ENCODE assay signal across 10 cellular contexts in the genomic region with DNA sequence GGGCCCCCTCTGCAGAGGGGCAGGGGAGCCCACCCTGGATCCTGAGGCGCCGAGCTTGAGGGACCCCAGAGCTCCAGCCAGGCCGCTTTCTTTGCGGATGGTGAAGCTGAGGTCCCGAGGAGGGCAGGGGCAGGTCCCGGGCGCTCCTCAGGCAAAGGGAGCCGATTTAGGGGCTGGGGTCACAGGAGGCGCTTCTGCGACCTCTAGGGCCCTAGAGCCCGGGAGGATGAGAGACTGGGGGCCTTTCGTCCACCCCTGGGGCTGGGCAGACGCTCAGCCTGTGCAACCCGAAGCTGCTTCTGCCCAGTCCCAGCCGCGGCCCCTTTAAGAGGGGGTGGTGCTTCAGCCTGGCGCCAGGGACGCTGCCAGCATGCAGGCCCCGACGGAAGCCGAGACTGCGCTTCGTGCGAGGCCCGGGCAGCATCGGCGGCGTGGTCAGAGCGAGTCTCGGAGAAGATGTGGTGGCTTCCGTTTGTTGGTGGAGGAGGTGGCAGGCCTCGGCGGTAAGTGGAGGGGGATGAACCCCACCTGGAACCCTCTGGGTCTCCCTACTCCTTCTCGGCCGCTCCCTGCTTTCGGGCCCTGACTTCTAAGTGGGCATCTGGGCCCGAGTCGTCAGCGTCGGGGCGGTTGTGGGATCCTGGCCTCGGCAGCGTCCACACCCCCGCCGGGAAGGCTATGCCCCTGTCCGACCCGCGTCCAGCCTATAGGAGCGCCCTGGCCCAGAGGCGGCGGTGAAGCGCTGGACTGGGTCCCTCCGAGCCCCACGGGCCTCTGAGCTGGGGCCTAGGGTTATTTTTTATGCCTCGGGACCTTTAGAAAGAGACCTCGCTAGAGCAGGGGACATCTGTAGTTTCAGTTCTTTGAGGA. TPM values are rescaled to one million over a fixed set of nuclear protein-coding genes. Genes with fewer than 3 reads are reported as not detected.
DNase-seq lines count a peak whose midpoint lies in the region; ATAC-seq, FAIRE-seq and TF ChIP-seq lines count a peak whose summit lies in the region.
"Not testable (repeated sequence)": the region's sequence is repeated elsewhere in the genome, so short reads cannot be mapped to it uniquely, and the experiment has no call there.
"Had no signal": no experiment of that assay in that cellular context is flagged by ENCODE, and none has a peak within 500 bp of the region (broad histone marks: within the 10 kb centered on the region; RNA-seq: fewer than 3 reads in every experiment).

No MANE protein-coding gene starts in this region.

- H3K4me1 Mint-ChIP-seq in activated naive CD8-positive, alpha-beta T cell treated with anti-CD3 and anti-CD28 coated beads for 36 hours; natural killer cell treated with Interleukin-12 subunit alpha and Interleukin-12 subunit beta and Interleukin-15 and Interleukin-18, amount 100 ng/mL, for 72 hours (ENCODE audit: low read depth in 2 of 2): not testable (repeated sequence)

- H3K4me3 Mint-ChIP-seq in activated naive CD8-positive, alpha-beta T cell treated with anti-CD3 and anti-CD28 coated beads for 36 hours: peak overlapping the region; percentile 77
- not testable (repeated sequence) for H3K4me3 Mint-ChIP-seq in natural killer cell treated with Interleukin-12 subunit alpha and Interleukin-12 subunit beta and Interleukin-15 and Interleukin-18, amount 100 ng/mL, for 72 hours

- peak overlapping the region; percentile 60 for H3K27ac ChIP-seq in RWPE2 (ENCODE audit: poor library complexity, severe bottlenecking)
- H3K27ac ChIP-seq in foreskin keratinocyte: not testable (repeated sequence)

- H3K27me3 ChIP-seq in RWPE2 (ENCODE audit: insufficient read depth, poor library complexity, severe bottlenecking): not testable (repeated sequence)
- H3K27me3 ChIP-seq in foreskin keratinocyte: peaks cover 20% of the 10 kb centered on the region

- not testable (repeated sequence) for H3K27ac Mint-ChIP-seq in activated naive CD8-positive, alpha-beta T cell treated with anti-CD3 and anti-CD28 coated beads for 36 hours; natural killer cell treated with Interleukin-12 subunit alpha and Interleukin-12 subunit beta and Interleukin-15 and Interleukin-18, amount 100 ng/mL, for 72 hours

- not testable (repeated sequence) for H3K36me3 Mint-ChIP-seq in activated naive CD8-positive, alpha-beta T cell treated with anti-CD3 and anti-CD28 coated beads for 36 hours; natural killer cell treated with Interleukin-12 subunit alpha and Interleukin-12 subunit beta and Interleukin-15 and Interleukin-18, amount 100 ng/mL, for 72 hours

- not testable (repeated sequence) for TF ChIP-seq POLR2A in H54 (IDR thresholded peaks at IDR 0.05; ENCODE audit: low read depth, low read length)

- H3K4me1 ChIP-seq in RWPE2 (ENCODE audit: insufficient read depth, poor library complexity, severe bottlenecking); foreskin keratinocyte: not testable (repeated sequence)

- not testable (repeated sequence) for H3K9me3 Mint-ChIP-seq in activated naive CD8-positive, alpha-beta T cell treated with anti-CD3 and anti-CD28 coated beads for 36 hours; natural killer cell treated with Interleukin-12 subunit alpha and Interleukin-12 subunit beta and Interleukin-15 and Interleukin-18, amount 100 ng/mL, for 72 hours

- H3K36me3 ChIP-seq in RWPE2 (ENCODE audit: low read depth): not testable (repeated sequence)

- not testable (repeated sequence) for TF ChIP-seq CTCF in RWPE2 (IDR thresholded peaks at IDR 0.05; ENCODE audit: poor library complexity, severe bottlenecking); foreskin keratinocyte (conservative IDR thresholded peaks at IDR 0.05)

- H3K9me3 ChIP-seq in RWPE2 (ENCODE audit: severe bottlenecking): not testable (repeated sequence)

- H3K4me3 ChIP-seq in RWPE2 (ENCODE audit: severe bottlenecking): peak overlapping the region; percentile 75

- H3K27me3 Mint-ChIP-seq in activated naive CD8-positive, alpha-beta T cell treated with anti-CD3 and anti-CD28 coated beads for 36 hours: peaks cover 18% of the 10 kb centered on the region
- H3K27me3 Mint-ChIP-seq in natural killer cell treated with Interleukin-12 subunit alpha and Interleukin-12 subunit beta and Interleukin-15 and Interleukin-18, amount 100 ng/mL, for 72 hours: peaks cover 14 to 16% of the 10 kb centered on the region in 2 donors

- peak; percentile 72 for FAIRE-seq in H54 (lab: Jason Lieb, UNC)
- peak; percentile 91 for FAIRE-seq in urothelium cell line (lab: Jason Lieb, UNC)

- ATAC-seq in RWPE2 (ENCODE audit: low read depth) (peak; percentile 83), foreskin keratinocyte (peak; percentile 65)
- peak; percentile 76 to 83 for ATAC-seq in natural killer cell treated with Interleukin-12 subunit alpha and Interleukin-12 subunit beta and Interleukin-15 and Interleukin-18, amount 100 ng/mL, for 72 hours

- DNase-seq in G401 (ENCODE audit: low spot score) (peak; percentile 23), HT1080 (ENCODE audit: low read depth) (peak; percentile 64), RWPE2 (ENCODE audit: low spot score) (peak; percentile 65), urothelium cell line (ENCODE audit: low spot score) (peak; percentile 23)
- not testable (repeated sequence) for DNase-seq in H54 (ENCODE audit: insufficient read length, low spot score); foreskin keratinocyte; natural killer cell treated with Interleukin-12 subunit alpha and Interleukin-12 subunit beta and Interleukin-15 and Interleukin-18, amount 100 ng/mL, for 72 hours (ENCODE audit: low spot score)
- peak; percentile 5 for DNase-seq in activated naive CD8-positive, alpha-beta T cell treated with anti-CD3 and anti-CD28 coated beads for 36 hours

- in situ Hi-C loops in G401 (cut with HindIII; ENCODE audit: low sequenced_read_pairs): not testable (repeated sequence)

RNA-seq across cellular contexts. Expression of a gene that starts 29.1 kb away (rescaled TPM):
- not detected in 2 replicates for total RNA-seq in G401 (2014; rRNA removed; shearing (Covaris generic))
- 0.16 TPM in 1 of 2 replicates, not detected in the other for total RNA-seq in HT1080 (2014; rRNA removed; shearing (Covaris generic))
- 0.06 and 0.20 TPM in 2 replicates for polyA plus RNA-seq in HT1080 (2015; cell fraction: cytosol; rRNA removed)
- polyA plus RNA-seq in HT1080 (2015; cell fraction: nucleus; rRNA removed): 0.14 and 0.35 TPM in 2 replicates
- total RNA-seq in activated naive CD8-positive, alpha-beta T cell treated with anti-CD3 and anti-CD28 coated beads for 36 hours: under 1 TPM; 0.14 to 0.16 TPM
- total RNA-seq in foreskin keratinocyte: not detected in 2 replicates
- polyA plus RNA-seq in foreskin keratinocyte: not detected in 2 replicates
- not detected for total RNA-seq in natural killer cell treated with Interleukin-12 subunit alpha and Interleukin-12 subunit beta and Interleukin-15 and Interleukin-18, amount 100 ng/mL, for 72 hours
- total RNA-seq: glomerular endothelial cell, neural crest cell had no signal

RNA-seq across cellular contexts. Expression of a gene that starts 47.7 kb away (rescaled TPM):
- 7.3 TPM in 2 replicates for total RNA-seq in G401 (2014; rRNA removed; shearing (Covaris generic))
- total RNA-seq in HT1080 (2014; rRNA removed; shearing (Covaris generic)): 4.0 and 4.5 TPM in 2 replicates
- 4.7 TPM in 2 replicates for polyA plus RNA-seq in HT1080 (2015; cell fraction: cytosol; rRNA removed)
- polyA plus RNA-seq in HT1080 (2015; cell fraction: nucleus; rRNA removed): 11.5 and 15.3 TPM in 2 replicates
- 10 to 100 TPM; 13.3 to 16.6 TPM for total RNA-seq in activated naive CD8-positive, alpha-beta T cell treated with anti-CD3 and anti-CD28 coated beads for 36 hours
- total RNA-seq in foreskin keratinocyte: 8.5 and 9.1 TPM in 2 replicates
- 4.1 and 5.6 TPM in 2 replicates for polyA plus RNA-seq in foreskin keratinocyte
- total RNA-seq in natural killer cell treated with Interleukin-12 subunit alpha and Interleukin-12 subunit beta and Interleukin-15 and Interleukin-18, amount 100 ng/mL, for 72 hours: 10 to 100 TPM; 26.5 to 70.5 TPM
